In the genomic region with DNA sequence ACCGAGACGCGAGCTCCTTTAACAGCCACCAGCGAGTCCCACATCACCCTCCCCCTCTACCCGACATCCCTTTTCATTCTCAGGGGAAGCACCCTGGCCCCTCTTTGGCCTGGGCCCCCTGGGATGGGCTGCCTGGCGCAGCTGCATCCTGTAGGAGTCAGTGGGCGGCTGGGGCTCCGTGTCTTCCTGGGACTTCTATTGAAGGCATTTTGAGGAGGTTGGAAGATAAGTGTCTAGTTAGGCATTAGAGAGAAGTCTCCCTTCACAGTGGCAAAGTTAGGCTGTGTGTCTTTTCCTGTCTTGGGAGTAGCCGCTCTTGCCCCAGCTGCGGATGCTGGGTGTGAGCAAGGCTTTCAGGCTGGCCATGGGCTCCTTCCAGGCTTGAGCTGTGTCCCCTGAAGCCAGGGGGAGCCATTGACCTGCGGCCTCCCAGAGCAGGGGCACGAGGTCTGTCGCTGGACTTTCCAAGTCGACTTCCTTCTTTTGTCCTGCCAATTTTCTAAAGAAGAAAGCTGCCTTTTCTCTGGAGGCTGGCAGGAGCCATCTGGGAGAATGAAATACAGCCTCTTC, we compare ENCODE assay signal across 8 cellular contexts. TPM values are rescaled to one million over a fixed set of nuclear protein-coding genes. Genes with fewer than 3 reads are reported as not detected.
DNase-seq lines count a peak whose midpoint lies in the region; ATAC-seq, FAIRE-seq and TF ChIP-seq lines count a peak whose summit lies in the region.

No MANE protein-coding gene starts in this region.

- H2AFZ ChIP-seq in K562 (ENCODE audit: low read depth, low read length) (no peak overlapping the region), hepatocyte (no peak overlapping the region)

- no peaks in the 10 kb centered on the region for H3K36me3 ChIP-seq in K562 (ENCODE audit: control insufficient read depth, insufficient read depth, low read length)
- no peaks in the 10 kb centered on the region for H3K36me3 ChIP-seq in hepatocyte (replicated peaks; ENCODE audit: insufficient read depth, low read depth)
- no peaks in the 10 kb centered on the region for H3K36me3 ChIP-seq in sigmoid colon

- H3K9me2 ChIP-seq in hepatocyte (replicated peaks; ENCODE audit: insufficient read depth), result no peaks in the 10 kb centered on the region

- intact Hi-C loops in K562 (cut with micrococcal nuclease) (loop anchor here (10.0 kb wide), 1 partner anchor 175 kb away; no protein-coding TSS in a partner anchor), sigmoid colon (cut with DNase I) (no loop called here)

- H3K4me2 ChIP-seq in K562 (ENCODE audit: insufficient read depth, low read length) (no peak overlapping the region), hepatocyte (no peak overlapping the region)

- TF ChIP-seq EP300 in K562 (IDR thresholded peaks at IDR 0.05; ENCODE audit: low read length) (no peak), sigmoid colon (IDR thresholded peaks at IDR 0.05) (no peak)

- TF ChIP-seq POLR2A in K562 (conservative IDR thresholded peaks at IDR 0.05) (no peak), sigmoid colon (IDR thresholded peaks at IDR 0.05) (no peak)

- DNase-seq in HT-29 (ENCODE audit: low spot score) (peak; percentile 47), K562 (ENCODE audit: extremely low read depth in 1 of 4, low spot score in 3 of 4) (peak in 2 of 4 experiments; percentile 50 to 65), hepatocyte (ENCODE audit: low spot score) (peak; percentile 23), sigmoid colon (peak; percentile 90), NCI-H187 (lab: John Stamatoyannopoulos, UW) (no peak), NCI-H774 (lab: John Stamatoyannopoulos, UW) (no peak)

- BruUV-seq in K562 (replicated peaks; lab: Mats Ljungman, UMichigan), result no TSS peak

- H3K27me3 ChIP-seq in K562 (ENCODE audit: control insufficient read depth in 2 of 2, insufficient read depth in 2 of 2, low read length in 2 of 2) (peaks cover 7 to 43% of the 10 kb centered on the region in 2 experiments; a peak in 3 of 5 replicates), hepatocyte (no peaks in the 10 kb centered on the region), sigmoid colon (no peaks in the 10 kb centered on the region)

- TF ChIP-seq CTCF in K562 (IDR thresholded peaks at IDR 0.05 in 2 of 3, conservative IDR thresholded peaks at IDR 0.05 in 1 of 3; ENCODE audit: insufficient read depth in 2 of 3, low read depth in 1 of 3, low read length in 3 of 3) (peak; percentile 66 to 79 (median 66)), hepatocyte (IDR thresholded peaks at IDR 0.05; ENCODE audit: poor library complexity) (peak; percentile 20), sigmoid colon (IDR thresholded peaks at IDR 0.05) (peak in 1 of 4 experiments; percentile 13)

- 7% methylated on average over 14 of the region's 14 CpGs for WGBS in K562 (ENCODE audit: insufficient coverage, low coverage, missing lambda C conversion rate)
- WGBS in hepatocyte (ENCODE audit: low lambda C conversion rate, missing lambda C conversion rate), result 67% methylated on average over 14 of the region's 14 CpGs
- WGBS in sigmoid colon, 2 donors, result 36 to 48% methylated on average over 14 of the region's 14 CpGs

- in situ Hi-C loops in K562 (cut with MboI), result no loop called here

- no peaks in the 10 kb centered on the region for H3K9me1 ChIP-seq in K562 (ENCODE audit: control insufficient read depth, insufficient read depth, low read length)

- no peaks in the 10 kb centered on the region; a peak in 1 of 5 replicates for H3K4me1 ChIP-seq in K562 (replicated peaks in 1 of 2; ENCODE audit: control insufficient read depth in 2 of 2, insufficient read depth in 2 of 2, low read length in 2 of 2)
- H3K4me1 ChIP-seq in hepatocyte (ENCODE audit: insufficient read depth), result no peaks in the 10 kb centered on the region
- peaks cover 0 to 18% (median 6%) of the 10 kb centered on the region in 4 donors for H3K4me1 ChIP-seq in sigmoid colon

- no peak overlapping the region for H3K9ac ChIP-seq in K562 (ENCODE audit: insufficient read depth in 1 of 2, low read depth in 2 of 2, low read length in 2 of 2)

- ATAC-seq in K562 (peak; percentile 85), HG03025 (IDR thresholded peaks at IDR 0.05; ENCODE audit: low FRiP score, unreplicated experiment) (no peak)
- ATAC-seq in activated CD4-positive, CD25-positive, alpha-beta regulatory T cell treated with anti-CD3 and anti-CD28 coated beads, Interleukin-2, amount 50 U/mL, for 24 hours, result no peak

- POLR2A ChIA-PET in K562 (lab: Yijun Ruan, JAX), result interaction anchor here (0.6 to 1.2 kb wide), 3 partner anchors 8 to 148 kb away, joined by 3 read pairs; no protein-coding TSS in a partner anchor

- CTCF ChIA-PET in K562 (lab: Yijun Ruan, JAX; ENCODE audit: low intra/inter-chr PET ratio), result interaction anchor here (0.7 to 3.7 kb wide), 6 partner anchors 18 to 184 kb away, joined by 3 to 25 read pairs (median 6); a partner anchor contains a TSS

- H3K79me2 ChIP-seq in K562 (ENCODE audit: control insufficient read depth, insufficient read depth, low read length), result no peaks in the 10 kb centered on the region
- no peaks in the 10 kb centered on the region for H3K79me2 ChIP-seq in hepatocyte

- H3K9me3 ChIP-seq in K562 (replicated peaks; ENCODE audit: control insufficient read depth, insufficient read depth, low read depth, low read length) (no peaks in the 10 kb centered on the region), hepatocyte (ENCODE audit: low read depth) (no peaks in the 10 kb centered on the region), sigmoid colon (peaks cover 0 to 3% (median 1%) of the 10 kb centered on the region in 4 donors)

- H3K27ac ChIP-seq in K562 (ENCODE audit: extremely low read depth, low read depth, low read length) (no peak overlapping the region), hepatocyte (no peak overlapping the region), sigmoid colon (peak overlapping the region; percentile 58 to 70 (median 64))

- TF ChIP-seq RAD21 in K562 (CRISPR knock-in tag; conservative IDR thresholded peaks at IDR 0.05 in 1 of 2, IDR thresholded peaks at IDR 0.05 in 1 of 2), result peak; percentile 87 to 89

- H3K4me3 ChIP-seq in K562 (no peak overlapping the region), hepatocyte (no peak overlapping the region), sigmoid colon (no peak overlapping the region)

- peak; percentile 75 for FAIRE-seq in K562 (lab: Jason Lieb, UNC)

- H4K20me1 ChIP-seq in K562 (replicated peaks; ENCODE audit: control insufficient read depth, insufficient read depth, low read length) (no peaks in the 10 kb centered on the region; the same call in 1 of the 2 replicates), hepatocyte (ENCODE audit: insufficient read depth, poor library complexity, severe bottlenecking) (no peaks in the 10 kb centered on the region)

TF ChIP-seq in K562, 482 proteins besides CTCF, POLR2A, EP300 and RAD21 (continues in another document):
- no peak for TF ChIP-seq LARP7 (IDR thresholded peaks at IDR 0.05)
- TF ChIP-seq BHLHE40 (IDR thresholded peaks at IDR 0.05; ENCODE audit: low read length), result 0 out of 2 replicates have a peak, but pooled peaks have one; percentile 32
- no peak for TF ChIP-seq CSDE1 (IDR thresholded peaks at IDR 0.05)
- TF ChIP-seq, protein P1, sequence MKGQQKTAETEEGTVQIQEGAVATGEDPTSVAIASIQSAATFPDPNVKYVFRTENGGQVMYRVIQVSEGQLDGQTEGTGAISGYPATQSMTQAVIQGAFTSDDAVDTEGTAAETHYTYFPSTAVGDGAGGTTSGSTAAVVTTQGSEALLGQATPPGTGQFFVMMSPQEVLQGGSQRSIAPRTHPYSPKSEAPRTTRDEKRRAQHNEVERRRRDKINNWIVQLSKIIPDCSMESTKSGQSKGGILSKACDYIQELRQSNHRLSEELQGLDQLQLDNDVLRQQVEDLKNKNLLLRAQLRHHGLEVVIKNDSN (CRISPR knock-in tag; IDR thresholded peaks at IDR 0.05), result peak; percentile 46
- TF ChIP-seq, protein P2, sequence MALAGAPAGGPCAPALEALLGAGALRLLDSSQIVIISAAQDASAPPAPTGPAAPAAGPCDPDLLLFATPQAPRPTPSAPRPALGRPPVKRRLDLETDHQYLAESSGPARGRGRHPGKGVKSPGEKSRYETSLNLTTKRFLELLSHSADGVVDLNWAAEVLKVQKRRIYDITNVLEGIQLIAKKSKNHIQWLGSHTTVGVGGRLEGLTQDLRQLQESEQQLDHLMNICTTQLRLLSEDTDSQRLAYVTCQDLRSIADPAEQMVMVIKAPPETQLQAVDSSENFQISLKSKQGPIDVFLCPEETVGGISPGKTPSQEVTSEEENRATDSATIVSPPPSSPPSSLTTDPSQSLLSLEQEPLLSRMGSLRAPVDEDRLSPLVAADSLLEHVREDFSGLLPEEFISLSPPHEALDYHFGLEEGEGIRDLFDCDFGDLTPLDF (CRISPR knock-in tag; IDR thresholded peaks at IDR 0.05), result no peak
- TF ChIP-seq ZNF263 (CRISPR knock-in tag; IDR thresholded peaks at IDR 0.05; ENCODE audit: borderline replicate concordance), result peak; percentile 57; the same call in 1 of the 2 replicates
- no peak for TF ChIP-seq CHD2 (IDR thresholded peaks at IDR 0.05; ENCODE audit: low read depth, low read length)
- no peak for TF ChIP-seq ZNF282 (CRISPR knock-in tag; IDR thresholded peaks at IDR 0.05)

RNA-seq across cellular contexts. Expression of a gene that starts 18.6 kb away (rescaled TPM):
- 5.8 and 7.5 TPM in 2 replicates for total RNA-seq in HT-29 (2014; rRNA removed; shearing (Covaris generic))
- total RNA-seq in K562 (2011; cell fraction: chromatin; rRNA removed; ENCODE audit: low replicate concordance), result 0.55 and 2.0 TPM in 2 replicates
- 0.67 and 1.7 TPM in 2 replicates for total RNA-seq in K562 (2011; cell fraction: nucleolus; rRNA removed)
- total RNA-seq in K562 (2011; cell fraction: nucleoplasm; rRNA removed), result 0.37 TPM in 1 of 2 replicates, not detected in the other
- total RNA-seq in K562 (2014; rRNA removed), result 0.12 and 0.64 TPM in 2 replicates
- not detected in 2 replicates for total RNA-seq in K562 (2014; rRNA removed; fragmentation: Illumina TruSeq; extraction: Trizol)
- not detected in 2 replicates for total RNA-seq in K562 (2015; rRNA removed; fragmentation: Illumina TruSeq; extraction: Trizol)
- 0.35 and 0.38 TPM in 2 replicates for total RNA-seq in K562 (2021)
- 0.20 and 0.65 TPM in 2 replicates for polyA plus RNA-seq in K562 (2011; rRNA removed)
- polyA plus RNA-seq in K562 (2011; cell fraction: cytosol; rRNA removed), result 0.29 TPM in 1 of 2 replicates, not detected in the other
- polyA plus RNA-seq in K562 (2011; cell fraction: nucleus; rRNA removed), result 3.0 and 5.0 TPM in 2 replicates
- 0.16 and 0.98 TPM in 2 replicates for polyA plus RNA-seq in K562 (2012)
- polyA plus RNA-seq in K562 (2014; fragmentation: Illumina TruSeq; extraction: Trizol), result not detected in 2 replicates
- polyA plus RNA-seq in K562 (2014; fragmentation: Nextera tagmentation; extraction: Ambion mirVana), result not detected
- polyA plus RNA-seq in K562 (2014; rRNA removed), result 0.09 TPM in 1 of 2 replicates, not detected in the other
- not detected in 2 replicates for polyA minus RNA-seq in K562 (2011; rRNA and poly(A)+ RNA removed)
- 1.3 TPM in 1 of 2 replicates, not detected in the other for polyA minus RNA-seq in K562 (2011; cell fraction: cytosol; rRNA and poly(A)+ RNA removed)
- polyA minus RNA-seq in K562 (2011; cell fraction: nucleus; rRNA and poly(A)+ RNA removed), result 1.00 and 1.3 TPM in 2 replicates
- 1.4 and 2.0 TPM in 2 replicates for total RNA-seq in hepatocyte
- polyA plus RNA-seq in hepatocyte, result 9.1 and 10.1 TPM in 2 replicates
- total RNA-seq in sigmoid colon, result 1 to 10 TPM in 3 of 4 donors, under 1 TPM in 1; 0.71 to 4.4 (median 2.0) TPM
- polyA plus RNA-seq in sigmoid colon, result 1 to 10 TPM in 2 of 3 donors, under 1 TPM in 1; 0.60 to 4.0 (median 1.8) TPM

Comparison
In these comparisons a context has a peak if more than half of its experiments do, and no peak if none do; other contexts are left out.
1. DNase-seq: peak in HT-29 (single experiment), hepatocyte (single experiment) and sigmoid colon (single experiment); none in NCI-H187 (0 of 2) and NCI-H774 (single experiment).
2. H3K27ac ChIP-seq: peak in sigmoid colon (4 of 4); none in K562 (single experiment) and hepatocyte (single experiment).